In the genomic region with DNA sequence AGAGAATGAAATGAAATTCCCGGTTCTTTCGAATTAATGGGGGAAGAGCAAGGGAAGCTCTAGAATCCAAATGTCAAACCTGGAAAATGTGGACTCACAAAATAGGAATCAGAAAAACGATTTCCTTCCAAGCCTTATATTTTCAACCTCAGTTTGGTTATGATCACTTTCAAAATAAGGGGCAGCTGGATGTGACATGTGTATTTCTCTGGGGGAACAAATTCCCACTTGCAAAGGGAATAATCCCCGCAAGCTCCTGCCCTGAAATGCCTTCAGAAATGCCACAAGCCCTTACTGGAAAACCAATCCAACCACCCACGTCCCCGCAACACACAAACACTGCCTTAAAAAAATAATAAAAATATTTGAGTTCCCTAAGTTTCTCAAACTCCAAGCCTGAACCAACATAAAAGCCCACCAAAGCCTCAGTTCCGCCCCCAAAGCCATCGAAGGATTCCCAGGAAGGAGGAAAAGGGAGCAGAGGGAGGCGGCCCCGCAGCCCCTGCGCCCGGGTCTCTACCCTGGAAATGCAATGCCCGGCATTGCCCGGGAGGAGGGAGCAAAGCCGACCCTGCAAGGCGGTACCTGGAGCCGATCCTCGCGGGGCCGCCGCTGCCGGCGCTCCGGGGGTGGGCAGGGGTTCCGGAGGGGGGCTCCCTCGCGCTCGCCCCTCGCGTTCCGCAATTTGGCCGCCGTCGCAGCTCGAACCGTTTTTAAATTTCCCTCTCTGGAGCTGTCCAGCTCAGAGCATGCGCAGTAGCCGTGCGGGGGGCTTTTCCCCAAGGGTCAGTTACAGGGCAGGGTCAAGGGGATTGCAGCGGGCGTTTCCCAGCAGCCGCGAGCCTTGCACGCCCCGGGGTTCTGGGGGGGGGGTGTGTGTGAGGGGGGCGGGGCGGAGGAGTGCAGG, we compare ENCODE assay signal across 8 cellular contexts. TPM values are rescaled to one million over a fixed set of nuclear protein-coding genes. Genes with fewer than 3 reads are reported as not detected.
DNase-seq lines count a peak whose midpoint lies in the region; ATAC-seq and TF ChIP-seq lines count a peak whose summit lies in the region.

A gene with protein sequence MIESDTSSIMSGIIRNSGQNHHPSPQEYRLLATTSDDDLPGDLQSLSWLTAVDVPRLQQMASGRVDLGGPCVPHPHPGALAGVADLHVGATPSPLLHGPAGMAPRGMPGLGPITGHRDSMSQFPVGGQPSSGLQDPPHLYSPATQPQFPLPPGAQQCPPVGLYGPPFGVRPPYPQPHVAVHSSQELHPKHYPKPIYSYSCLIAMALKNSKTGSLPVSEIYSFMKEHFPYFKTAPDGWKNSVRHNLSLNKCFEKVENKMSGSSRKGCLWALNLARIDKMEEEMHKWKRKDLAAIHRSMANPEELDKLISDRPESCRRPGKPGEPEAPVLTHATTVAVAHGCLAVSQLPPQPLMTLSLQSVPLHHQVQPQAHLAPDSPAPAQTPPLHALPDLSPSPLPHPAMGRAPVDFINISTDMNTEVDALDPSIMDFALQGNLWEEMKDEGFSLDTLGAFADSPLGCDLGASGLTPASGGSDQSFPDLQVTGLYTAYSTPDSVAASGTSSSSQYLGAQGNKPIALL (minus strand): TSS at position 751 of the 907 bp plus-strand sequence. CDS start 963 bp downstream, outside the sequence.

- no peak within 1 kb of the TSS for H3K27ac Mint-ChIP-seq in activated T-helper 17 cell treated with anti-CD3 and anti-CD28 coated beads, Interleukin-2, amount 50 U/mL, for 72 hours

- H3K27me3 Mint-ChIP-seq in activated T-helper 17 cell treated with anti-CD3 and anti-CD28 coated beads, Interleukin-2, amount 50 U/mL, for 72 hours, result peaks cover 42% of the 10 kb centered on the region

- intact Hi-C loops in left ventricle myocardium superior (cut with micrococcal nuclease) (no loop called here), aorta (cut with DNase I) (no loop called here), body of pancreas (cut with DNase I) (no loop called here)

- H3K27ac ChIP-seq in right atrium auricular region (no peak within 1 kb of the TSS), lung (ENCODE audit: low read depth in 1 of 2, low read length in 1 of 2) (no peak within 1 kb of the TSS), aorta (ENCODE audit: low read depth in 1 of 2, low read length in 2 of 2) (no peak within 1 kb of the TSS), body of pancreas (no peak within 1 kb of the TSS)

- peak within 1 kb of the TSS; percentile 79 for H3K4me3 Mint-ChIP-seq in activated T-helper 17 cell treated with anti-CD3 and anti-CD28 coated beads, Interleukin-2, amount 50 U/mL, for 72 hours

- WGBS in lung, 2 donors, result 7 to 8% methylated on average over 44 to 47 of the region's 47 CpGs
- WGBS in aorta, 2 donors, result 7 to 8% methylated on average over 43 to 47 of the region's 47 CpGs
- WGBS in body of pancreas, 2 donors, result 9 to 24% methylated on average over 15 to 47 of the region's 47 CpGs

- TF ChIP-seq CTCF in right atrium auricular region (IDR thresholded peaks at IDR 0.05) (no peak), lung (IDR thresholded peaks at IDR 0.05; ENCODE audit: control extremely low read depth, extremely low read depth) (no peak), body of pancreas (IDR thresholded peaks at IDR 0.05) (no peak)

- no peaks in the 10 kb centered on the region for H3K36me3 ChIP-seq in right atrium auricular region
- no peaks in the 10 kb centered on the region for H3K36me3 ChIP-seq in lung (ENCODE audit: control insufficient read depth in 2 of 2, insufficient read depth in 2 of 2, low read length in 2 of 2)
- no peaks in the 10 kb centered on the region for H3K36me3 ChIP-seq in aorta (ENCODE audit: control insufficient read depth in 1 of 2, insufficient read depth in 2 of 2, low read length in 1 of 2)
- H3K36me3 ChIP-seq in body of pancreas (replicated peaks in 1 of 2; ENCODE audit: insufficient read depth in 1 of 2, low read depth in 2 of 2), result no peaks in the 10 kb centered on the region

- DNase-seq in right atrium auricular region (ENCODE audit: low spot score) (no peak), left ventricle myocardium superior (no peak), lung (ENCODE audit: low spot score) (no peak), aorta (no peak), body of pancreas (no peak), HT-29 (ENCODE audit: low spot score) (no peak)
- no peak for DNase-seq in stimulated activated naive CD4-positive, alpha-beta T cell (lab: John Stamatoyannopoulos, UW)

- H3K27me3 ChIP-seq in right atrium auricular region (peaks cover 0 to 10% of the 10 kb centered on the region in 2 donors), lung (ENCODE audit: control insufficient read depth, insufficient read depth) (no peaks in the 10 kb centered on the region), aorta (ENCODE audit: control insufficient read depth in 1 of 2, insufficient read depth in 2 of 2, low read length in 1 of 2) (no peaks in the 10 kb centered on the region), body of pancreas (peaks cover 0 to 8% of the 10 kb centered on the region in 2 donors)

- peaks cover 6% of the 10 kb centered on the region for H3K36me3 Mint-ChIP-seq in activated T-helper 17 cell treated with anti-CD3 and anti-CD28 coated beads, Interleukin-2, amount 50 U/mL, for 72 hours (ENCODE audit: low read depth)

- H3K9me3 Mint-ChIP-seq in activated T-helper 17 cell treated with anti-CD3 and anti-CD28 coated beads, Interleukin-2, amount 50 U/mL, for 72 hours, result no peaks in the 10 kb centered on the region

- H3K9me3 ChIP-seq in right atrium auricular region, result no peaks in the 10 kb centered on the region
- H3K9me3 ChIP-seq in lung (ENCODE audit: control insufficient read depth in 2 of 2, insufficient read depth in 1 of 2, low read length in 1 of 2), result no peaks in the 10 kb centered on the region
- no peaks in the 10 kb centered on the region for H3K9me3 ChIP-seq in aorta (ENCODE audit: control insufficient read depth, low read length)
- H3K9me3 ChIP-seq in body of pancreas, result no peaks in the 10 kb centered on the region

- ATAC-seq in left ventricle myocardium superior (no peak), lung (ENCODE audit: insufficient read depth, low FRiP score) (no peak), aorta (ENCODE audit: low FRiP score) (no peak), body of pancreas (no peak)
- no peak for ATAC-seq in activated T-helper 17 cell treated with anti-CD3 and anti-CD28 coated beads, Interleukin-2, amount 50 U/mL, for 72 hours (replicated peaks)

- H3K4me3 ChIP-seq in right atrium auricular region (peak within 1 kb of the TSS; percentile 31 to 47), lung (peak within 1 kb of the TSS; percentile 13), aorta (ENCODE audit: low read length in 2 of 2) (peak within 1 kb of the TSS; percentile 59 to 74), body of pancreas (no peak within 1 kb of the TSS)

- peaks cover 6% of the 10 kb centered on the region for H3K4me1 Mint-ChIP-seq in activated T-helper 17 cell treated with anti-CD3 and anti-CD28 coated beads, Interleukin-2, amount 50 U/mL, for 72 hours

- no peak for TF ChIP-seq POLR2A in body of pancreas (IDR thresholded peaks at IDR 0.05)

- peaks cover 0 to 16% of the 10 kb centered on the region in 2 donors for H3K4me1 ChIP-seq in right atrium auricular region
- peaks cover 5 to 9% of the 10 kb centered on the region in 2 donors for H3K4me1 ChIP-seq in lung (ENCODE audit: control insufficient read depth in 2 of 2, insufficient read depth in 2 of 2, low read length in 2 of 2)
- H3K4me1 ChIP-seq in aorta (ENCODE audit: control insufficient read depth in 1 of 2, insufficient read depth in 2 of 2, low read length in 2 of 2), result no peaks in the 10 kb centered on the region
- H3K4me1 ChIP-seq in body of pancreas, result peaks cover 16% of the 10 kb centered on the region

RNA-seq across cellular contexts. Expression of the gene that starts here (rescaled TPM):
- total RNA-seq in right atrium auricular region (not detected), left ventricle myocardium superior (not detected), lung (under 1 TPM; 0.25 to 0.26 TPM), aorta (not detected), body of pancreas (not detected)
- not detected for total RNA-seq in activated T-helper 17 cell treated with anti-CD3 and anti-CD28 coated beads, Interleukin-2, amount 50 U/mL, for 72 hours
- polyA plus RNA-seq in lung (under 1 TPM; 0.04 to 0.06 TPM), aorta (not detected)
- total RNA-seq in HT-29 (2014; rRNA removed; shearing (Covaris generic)), result not detected in 2 replicates

Comparison
In these comparisons a context has a peak if more than half of its experiments do, and no peak if none do; other contexts are left out.
1. H3K4me3 ChIP-seq: peak in right atrium auricular region (2 of 2), lung (single experiment) and aorta (2 of 2); none in body of pancreas (0 of 2).